In genomic region chr14:23364164-23364571, GRCh38 we compare ENCODE assay signal across 12 cellular contexts. TPM values are rescaled to one million over a fixed set of nuclear protein-coding genes. Genes with fewer than 3 reads are reported as not detected.
DNase-seq lines count a peak whose midpoint lies in the region; ATAC-seq and TF ChIP-seq lines count a peak whose summit lies in the region.
"Had no signal": no experiment of that assay in that cellular context is flagged by ENCODE, and none has a peak within 500 bp of the region (broad histone marks: within the 10 kb centered on the region; RNA-seq: fewer than 3 reads in every experiment).

No MANE protein-coding gene starts in this region.

- H3K4me1 Mint-ChIP-seq in stimulated activated memory B cell treated with anti-CD40 and anti-IgM and Interleukin-4, amounts not matched to agents 10 μg/mL and 1 μg/mL and 100 μg/mL, for 72 hours = no peaks in the 10 kb centered on the region
- peaks cover 3% of the 10 kb centered on the region for H3K4me1 Mint-ChIP-seq in activated CD8-positive, alpha-beta memory T cell treated with anti-CD3 and anti-CD28 coated beads, Interleukin-2, amount 10 ng/mL, durations not matched to agents 7 days and 5 days

- H3K9me3 ChIP-seq in AG04450 (ENCODE audit: control insufficient read depth, insufficient read depth, low read length) (no peaks in the 10 kb centered on the region; the same call in 1 of the 2 replicates), neuron (ENCODE audit: low read length) (no peaks in the 10 kb centered on the region)

- POLR2A ChIA-PET in AG04450 (lab: Yijun Ruan, JAX) = no interaction called here

- CTCF ChIA-PET in AG04450 (lab: Charles Lee) = no interaction called here
- CTCF ChIA-PET in activated CD8-positive, alpha-beta memory T cell treated with anti-CD3 and anti-CD28 coated beads, Interleukin-2, amount 10 ng/mL, durations not matched to agents 7 days and 5 days (lab: Charles Lee) = no interaction called here

- no peak overlapping the region for H3K27ac ChIP-seq in AG04450 (ENCODE audit: low read depth, low read length)

- no peaks in the 10 kb centered on the region for H3K36me3 Mint-ChIP-seq in stimulated activated memory B cell treated with anti-CD40 and anti-IgM and Interleukin-4, amounts not matched to agents 10 μg/mL and 1 μg/mL and 100 μg/mL, for 72 hours
- no peaks in the 10 kb centered on the region for H3K36me3 Mint-ChIP-seq in activated CD8-positive, alpha-beta memory T cell treated with anti-CD3 and anti-CD28 coated beads, Interleukin-2, amount 10 ng/mL, durations not matched to agents 7 days and 5 days

- H3K27me3 Mint-ChIP-seq in stimulated activated memory B cell treated with anti-CD40 and anti-IgM and Interleukin-4, amounts not matched to agents 10 μg/mL and 1 μg/mL and 100 μg/mL, for 72 hours = peaks cover 52% of the 10 kb centered on the region
- H3K27me3 Mint-ChIP-seq in activated CD8-positive, alpha-beta memory T cell treated with anti-CD3 and anti-CD28 coated beads, Interleukin-2, amount 10 ng/mL, durations not matched to agents 7 days and 5 days = peaks cover 40% of the 10 kb centered on the region

- no peak for DNase-seq in AG04450 (ENCODE audit: low read depth, low spot score)
- peak; percentile 42 to 90 (median 78) for DNase-seq in head of caudate nucleus
- DNase-seq in activated CD8-positive, alpha-beta memory T cell treated with anti-CD3 and anti-CD28 coated beads, Interleukin-2, amount 10 ng/mL, durations not matched to agents 7 days and 5 days = no peak
- DNase-seq: activated CD8-positive, alpha-beta memory T cell treated with anti-CD3 and anti-CD28 coated beads, Interleukin-2, amount 50 U/mL, for 4 hours; CD4-positive, alpha-beta T cell; NCI-H1417 had no signal

- peaks cover 26% of the 10 kb centered on the region for H3K4me1 ChIP-seq in neuron (ENCODE audit: insufficient read depth, low read length)

- peaks cover 30% of the 10 kb centered on the region for H3K36me3 ChIP-seq in neuron (ENCODE audit: insufficient read depth, low read length)

- intact Hi-C loops in head of caudate nucleus (cut with DNase I) = loop anchor here (5.0 kb wide), 1 partner anchor 42 kb away; the partner anchor contains the start of gene PABPN1

- H3K27ac Mint-ChIP-seq in stimulated activated memory B cell treated with anti-CD40 and anti-IgM and Interleukin-4, amounts not matched to agents 10 μg/mL and 1 μg/mL and 100 μg/mL, for 72 hours = no peak overlapping the region
- no peak overlapping the region for H3K27ac Mint-ChIP-seq in activated CD8-positive, alpha-beta memory T cell treated with anti-CD3 and anti-CD28 coated beads, Interleukin-2, amount 10 ng/mL, durations not matched to agents 7 days and 5 days
- H3K27ac Mint-ChIP-seq: CD4-positive, alpha-beta T cell had no signal

- no peak overlapping the region for H3K4me3 Mint-ChIP-seq in stimulated activated memory B cell treated with anti-CD40 and anti-IgM and Interleukin-4, amounts not matched to agents 10 μg/mL and 1 μg/mL and 100 μg/mL, for 72 hours
- H3K4me3 Mint-ChIP-seq in activated CD8-positive, alpha-beta memory T cell treated with anti-CD3 and anti-CD28 coated beads, Interleukin-2, amount 10 ng/mL, durations not matched to agents 7 days and 5 days = no peak overlapping the region
- H3K4me3 Mint-ChIP-seq: CD4-positive, alpha-beta T cell had no signal

- no peaks in the 10 kb centered on the region for H3K9me3 Mint-ChIP-seq in stimulated activated memory B cell treated with anti-CD40 and anti-IgM and Interleukin-4, amounts not matched to agents 10 μg/mL and 1 μg/mL and 100 μg/mL, for 72 hours
- no peaks in the 10 kb centered on the region for H3K9me3 Mint-ChIP-seq in activated CD8-positive, alpha-beta memory T cell treated with anti-CD3 and anti-CD28 coated beads, Interleukin-2, amount 10 ng/mL, durations not matched to agents 7 days and 5 days (ENCODE audit: low read depth)
- H3K9me3 Mint-ChIP-seq: CD4-positive, alpha-beta T cell had no signal

- H3K4me3 ChIP-seq in AG04450 (ENCODE audit: low read depth, low read length) (peak overlapping the region; percentile 69), neuron (ENCODE audit: low read length) (peak overlapping the region; percentile 64)

- H2AFZ ChIP-seq in neuron (ENCODE audit: low read depth, low read length) = no peak overlapping the region

- H3K27me3 ChIP-seq in AG04450 (ENCODE audit: control insufficient read depth, insufficient read depth, low read length) = peaks cover 3% of the 10 kb centered on the region
- H3K27me3 ChIP-seq in neuron (ENCODE audit: insufficient read depth, low read length) = peaks cover 7% of the 10 kb centered on the region

- ATAC-seq in SK-N-SH treated with all-trans-retinoic acid at 6 μM for 48 hours (peak; percentile 2; the same call in 1 of the 3 replicates), HG02870 (IDR thresholded peaks at IDR 0.05; ENCODE audit: unreplicated experiment) (no peak), HG02642 (IDR thresholded peaks at IDR 0.05; ENCODE audit: poor library complexity, unreplicated experiment) (no peak)
- ATAC-seq in stimulated activated memory B cell treated with anti-CD40 and anti-IgM and Interleukin-4, amounts not matched to agents 10 μg/mL and 1 μg/mL and 100 μg/mL, for 72 hours = no peak
- ATAC-seq in activated CD8-positive, alpha-beta memory T cell treated with anti-CD3 and anti-CD28 coated beads, Interleukin-2, amount 10 ng/mL, durations not matched to agents 7 days and 5 days = no peak

- no peak for TF ChIP-seq CTCF in AG04450 (IDR thresholded peaks at IDR 0.05; ENCODE audit: low read depth, low read length)

TF ChIP-seq in SK-N-SH treated with all-trans-retinoic acid at 6 μM for 48 hours, 23 proteins besides CTCF, POLR2A, EP300 and RAD21:
- TF ChIP-seq ZNF8 (CRISPR knock-in tag; IDR thresholded peaks at IDR 0.05) (no peak), RARB (CRISPR knock-in tag; IDR thresholded peaks at IDR 0.05) (no peak), POU6F1 (CRISPR knock-in tag; IDR thresholded peaks at IDR 0.05; ENCODE audit: borderline replicate concordance, low read depth) (no peak), ZFP30 (CRISPR knock-in tag; IDR thresholded peaks at IDR 0.05) (no peak), ARNTL (CRISPR knock-in tag; IDR thresholded peaks at IDR 0.05; ENCODE audit: borderline replicate concordance, low read depth) (no peak), PPARA (CRISPR knock-in tag; IDR thresholded peaks at IDR 0.05; ENCODE audit: borderline replicate concordance) (no peak), GLIS3 (CRISPR knock-in tag; IDR thresholded peaks at IDR 0.05) (no peak), ZC3H10 (CRISPR knock-in tag; IDR thresholded peaks at IDR 0.05) (no peak)

RNA-seq across cellular contexts. Expression of gene EFS, which starts 0.8 kb away (rescaled TPM):
- 5.3 and 6.6 TPM in 2 replicates for polyA plus RNA-seq in AG04450 (2011; rRNA removed)
- 4.7 and 5.1 TPM in 2 replicates for polyA minus RNA-seq in AG04450 (2011; rRNA and poly(A)+ RNA removed)
- not detected for total RNA-seq in activated CD8-positive, alpha-beta memory T cell treated with anti-CD3 and anti-CD28 coated beads, Interleukin-2, amount 10 ng/mL, durations not matched to agents 7 days and 5 days
- total RNA-seq: CD4-positive, alpha-beta T cell; H4 had no signal

RNA-seq across cellular contexts. Expression of gene IL25, which starts 8.4 kb away (rescaled TPM):
- polyA plus RNA-seq in AG04450 (2011; rRNA removed) = not detected in 2 replicates
- not detected in 2 replicates for polyA minus RNA-seq in AG04450 (2011; rRNA and poly(A)+ RNA removed)
- total RNA-seq in activated CD8-positive, alpha-beta memory T cell treated with anti-CD3 and anti-CD28 coated beads, Interleukin-2, amount 10 ng/mL, durations not matched to agents 7 days and 5 days = not detected
- total RNA-seq: CD4-positive, alpha-beta T cell; H4 had no signal

RNA-seq across cellular contexts. Expression of gene SLC22A17, which starts 11.5 kb away (rescaled TPM):
- 17.4 and 27.0 TPM in 2 replicates for polyA plus RNA-seq in AG04450 (2011; rRNA removed)
- 12.6 and 17.5 TPM in 2 replicates for polyA minus RNA-seq in AG04450 (2011; rRNA and poly(A)+ RNA removed)
- 1 to 10 TPM; 1.7 to 2.8 TPM for total RNA-seq in activated CD8-positive, alpha-beta memory T cell treated with anti-CD3 and anti-CD28 coated beads, Interleukin-2, amount 10 ng/mL, durations not matched to agents 7 days and 5 days

RNA-seq across cellular contexts. Expression of gene CMTM5, which starts 12.7 kb away (rescaled TPM):
- 0.37 and 0.47 TPM in 2 replicates for polyA plus RNA-seq in AG04450 (2011; rRNA removed)
- 1.7 TPM in 1 of 2 replicates, not detected in the other for polyA minus RNA-seq in AG04450 (2011; rRNA and poly(A)+ RNA removed)
- total RNA-seq in activated CD8-positive, alpha-beta memory T cell treated with anti-CD3 and anti-CD28 coated beads, Interleukin-2, amount 10 ng/mL, durations not matched to agents 7 days and 5 days = not detected
- total RNA-seq: CD4-positive, alpha-beta T cell; H4 had no signal

RNA-seq across cellular contexts. Expression of gene PABPN1, which starts 42.9 kb away (rescaled TPM):
- 174 and 182 TPM in 2 replicates for polyA plus RNA-seq in AG04450 (2011; rRNA removed)
- polyA minus RNA-seq in AG04450 (2011; rRNA and poly(A)+ RNA removed) = 69.7 and 73.5 TPM in 2 replicates
- 100 to 1,000 TPM; 225 to 269 TPM for total RNA-seq in activated CD8-positive, alpha-beta memory T cell treated with anti-CD3 and anti-CD28 coated beads, Interleukin-2, amount 10 ng/mL, durations not matched to agents 7 days and 5 days

Comparison
In these comparisons a context has a peak if more than half of its experiments do, and no peak if none do; other contexts are left out.
1. DNase-seq: peak in head of caudate nucleus (42 of 42); none in AG04450 (single experiment) and activated CD8-positive, alpha-beta memory T cell treated with anti-CD3 and anti-CD28 coated beads, Interleukin-2, amount 10 ng/mL, durations not matched to agents 7 days and 5 days (single experiment).